1 cellular context compared by ENCODE assay signal in genomic region chr13:49494645-49495044, GRCh38.
TF ChIP-seq lines count a peak whose summit lies in the region.

No MANE protein-coding gene starts in this region.

TF ChIP-seq in GM12878, 131 proteins besides CTCF, POLR2A, EP300 and RAD21:
- 0 out of 2 replicates have a peak, but pooled peaks have one; percentile 29 for TF ChIP-seq PAX8 (IDR thresholded peaks at IDR 0.05)
- TF ChIP-seq SUZ12 (IDR thresholded peaks at IDR 0.05; ENCODE audit: unreplicated experiment): no peak
- no peak for TF ChIP-seq BCL11A (IDR thresholded peaks at IDR 0.05; ENCODE audit: low read depth, low read length)
- TF ChIP-seq TCF3 (IDR thresholded peaks at IDR 0.05; ENCODE audit: borderline replicate concordance, insufficient read depth, low read depth, low read length): no peak
- no peak for TF ChIP-seq CUX1 (IDR thresholded peaks at IDR 0.05; ENCODE audit: insufficient replicate concordance, low read depth, low read length)
TF ChIP-seq in GM12878: peak in this region for 1.
